ENCODE assay signal across 13 cellular contexts in genomic region chr12:28424965-28425364, GRCh38.
DNase-seq lines count a peak whose midpoint lies in the region; ATAC-seq and TF ChIP-seq lines count a peak whose summit lies in the region.
"Had no signal": no experiment of that assay in that cellular context is flagged by ENCODE, and none has a peak within 500 bp of the region (broad histone marks: within the 10 kb centered on the region; RNA-seq: fewer than 3 reads in every experiment).

No MANE protein-coding gene starts in this region.

- H3K36me3 ChIP-seq in left lung, result no peaks in the 10 kb centered on the region
- H3K36me3 ChIP-seq in testis (ENCODE audit: low read depth, missing control alignments), result no peaks in the 10 kb centered on the region

- H3K4me3 ChIP-seq in left lung (no peak overlapping the region), testis (no peak overlapping the region)
- H3K4me3 ChIP-seq: GM12878 had no signal

- WGBS in testis, 2 donors, result 58% methylated on average over 3 of the region's 3 CpGs

- no peaks in the 10 kb centered on the region for H3K9me3 ChIP-seq in left lung
- H3K9me3 ChIP-seq in testis, result no peaks in the 10 kb centered on the region

- H3K4me1 ChIP-seq in left lung (peaks cover 0 to 3% of the 10 kb centered on the region in 2 donors), testis (no peaks in the 10 kb centered on the region)

- H3K27ac ChIP-seq in left lung (no peak overlapping the region), testis (no peak overlapping the region)

- no peak for TF ChIP-seq POLR2A in testis (IDR thresholded peaks at IDR 0.05)

- DNase-seq in M059J (ENCODE audit: low read depth) (peak; percentile 45), dermis microvascular lymphatic vessel endothelial cell (ENCODE audit: low read depth in 2 of 2) (peak; percentile 5 to 92), left lung (peak in 1 of 2 donors; percentile 46), testis (peak; percentile 16), NCI-H1048 (lab: John Stamatoyannopoulos, UW) (no peak)
- DNase-seq: activated CD4-positive, CD25-positive, alpha-beta regulatory T cell treated with anti-CD3 and anti-CD28 coated beads, Interleukin-2, amount 50 U/mL, for 72 hours; DMS 273 treated with DMSO at 0.1 percent for 48 hours; glutamatergic neuron; Karpas-422; NCI-H2227 treated with DMSO at 0.1 percent for 48 hours had no signal

- no peak for TF ChIP-seq CTCF in left lung (IDR thresholded peaks at IDR 0.05)
- TF ChIP-seq CTCF in testis (IDR thresholded peaks at IDR 0.05), result no peak

- ATAC-seq in left lung (peak; percentile 86), HG03175 (IDR thresholded peaks at IDR 0.05; ENCODE audit: unreplicated experiment) (no peak), HG03520 (IDR thresholded peaks at IDR 0.05; ENCODE audit: unreplicated experiment) (no peak)

- intact Hi-C loops in left lung (cut with DNase I) (no loop called here), testis (cut with DNase I; ENCODE audit: low total_unique reads) (no loop called here)

- H3K27me3 ChIP-seq in left lung, result no peaks in the 10 kb centered on the region
- H3K27me3 ChIP-seq in testis, result no peaks in the 10 kb centered on the region
